15 cellular contexts compared by ENCODE assay signal in genomic region chr20:35904982-35905663, GRCh38. TPM values are rescaled to one million over a fixed set of nuclear protein-coding genes. Genes with fewer than 3 reads are reported as not detected.
DNase-seq lines count a peak whose midpoint lies in the region; ATAC-seq and TF ChIP-seq lines count a peak whose summit lies in the region.
"Had no signal": no experiment of that assay in that cellular context is flagged by ENCODE, and none has a peak within 500 bp of the region (broad histone marks: within the 10 kb centered on the region; RNA-seq: fewer than 3 reads in every experiment).

No MANE protein-coding gene starts in this region.

- no peaks in the 10 kb centered on the region for H3K4me1 ChIP-seq in breast epithelium

- TF ChIP-seq CTCF in MCF 10A (IDR thresholded peaks at IDR 0.05; ENCODE audit: unreplicated experiment) (no peak), breast epithelium (IDR thresholded peaks at IDR 0.05) (no peak), endothelial cell (IDR thresholded peaks at IDR 0.05; ENCODE audit: unreplicated experiment) (no peak)

- H3K27ac Mint-ChIP-seq in activated CD4-positive, alpha-beta T cell treated with anti-CD3 and anti-CD28 coated beads for 36 hours: no peak overlapping the region
- peak overlapping the region; percentile 20 for H3K27ac Mint-ChIP-seq in MCF 10A (ENCODE audit: low read depth, unreplicated experiment)
- H3K27ac Mint-ChIP-seq in T-helper 17 cell: peak overlapping the region; percentile 4
- H3K27ac Mint-ChIP-seq in endothelial cell (ENCODE audit: unreplicated experiment): no peak overlapping the region
- H3K27ac Mint-ChIP-seq in activated CD4-positive, alpha-beta memory T cell treated with anti-CD3 and anti-CD28 coated beads for 36 hours: no peak overlapping the region

- H3K27me3 ChIP-seq in breast epithelium: no peaks in the 10 kb centered on the region
- H3K27me3 ChIP-seq: BLaER1 had no signal

- ATAC-seq in activated CD4-positive, alpha-beta T cell treated with anti-CD3 and anti-CD28 coated beads for 36 hours: peak; percentile 24
- ATAC-seq in T-helper 17 cell (no peak), GM21723 (IDR thresholded peaks at IDR 0.05; ENCODE audit: unreplicated experiment) (no peak)
- ATAC-seq: HCT116 had no signal

- intact Hi-C loops in activated CD4-positive, alpha-beta T cell treated with anti-CD3 and anti-CD28 coated beads for 36 hours (cut with DNase I, micrococcal nuclease): no loop called here
- intact Hi-C loops in MCF 10A (cut with micrococcal nuclease) (no loop called here), breast epithelium (cut with DNase I; ENCODE audit: low total_unique reads) (no loop called here)
- intact Hi-C loops in activated CD4-positive, alpha-beta memory T cell treated with anti-CD3 and anti-CD28 coated beads for 36 hours (cut with micrococcal nuclease): no loop called here

- no peak for TF ChIP-seq POLR2A in breast epithelium (IDR thresholded peaks at IDR 0.05)

- no peaks in the 10 kb centered on the region for H3K9me3 Mint-ChIP-seq in activated CD4-positive, alpha-beta T cell treated with anti-CD3 and anti-CD28 coated beads for 36 hours (ENCODE audit: low read depth)
- no peaks in the 10 kb centered on the region for H3K9me3 Mint-ChIP-seq in MCF 10A (ENCODE audit: unreplicated experiment)
- no peaks in the 10 kb centered on the region for H3K9me3 Mint-ChIP-seq in endothelial cell (ENCODE audit: unreplicated experiment)
- H3K9me3 Mint-ChIP-seq in activated CD4-positive, alpha-beta memory T cell treated with anti-CD3 and anti-CD28 coated beads for 36 hours: no peaks in the 10 kb centered on the region

- H3K27me3 Mint-ChIP-seq in activated CD4-positive, alpha-beta T cell treated with anti-CD3 and anti-CD28 coated beads for 36 hours: no peaks in the 10 kb centered on the region
- no peaks in the 10 kb centered on the region for H3K27me3 Mint-ChIP-seq in MCF 10A (ENCODE audit: insufficient read depth, unreplicated experiment)
- no peaks in the 10 kb centered on the region for H3K27me3 Mint-ChIP-seq in T-helper 17 cell
- H3K27me3 Mint-ChIP-seq in endothelial cell (ENCODE audit: unreplicated experiment): no peaks in the 10 kb centered on the region
- no peaks in the 10 kb centered on the region for H3K27me3 Mint-ChIP-seq in activated CD4-positive, alpha-beta memory T cell treated with anti-CD3 and anti-CD28 coated beads for 36 hours

- H3K9me3 ChIP-seq in breast epithelium (no peaks in the 10 kb centered on the region), T-helper 17 cell (ENCODE audit: control insufficient read depth, low read length, poor library complexity, severe bottlenecking) (no peaks in the 10 kb centered on the region)
- H3K9me3 ChIP-seq: BLaER1 had no signal

- no peak overlapping the region for H3K4me3 ChIP-seq in breast epithelium
- H3K4me3 ChIP-seq: BLaER1, GM23248 had no signal

- CTCF ChIA-PET in activated CD4-positive, alpha-beta T cell treated with anti-CD3 and anti-CD28 coated beads for 36 hours (lab: Charles Lee): no interaction called here
- CTCF ChIA-PET in MCF 10A (lab: Yijun Ruan, JAX): interaction anchor here (0.5 to 0.8 kb wide), 2 partner anchors 11 to 367 kb away, joined by 3 to 4 read pairs; no protein-coding TSS in a partner anchor
- CTCF ChIA-PET in activated CD4-positive, alpha-beta memory T cell treated with anti-CD3 and anti-CD28 coated beads for 36 hours (lab: Charles Lee): interaction anchor here (0.5 kb wide), 1 partner anchor 163 kb away, joined by 3 read pairs; no protein-coding TSS in a partner anchor

- BruUV-seq in MCF 10A (replicated peaks; lab: Mats Ljungman, UMichigan): no TSS peak

- peak; percentile 15 for DNase-seq in activated CD4-positive, alpha-beta T cell treated with anti-CD3 and anti-CD28 coated beads for 36 hours
- DNase-seq in activated CD4-positive, alpha-beta T cell treated with anti-CD3 and anti-CD28 coated beads, Interleukin-2, amount 50 U/mL, for 1 hour: no peak
- no peak for DNase-seq in MCF 10A (ENCODE audit: unreplicated experiment)
- no peak for DNase-seq in breast epithelium (ENCODE audit: low spot score in 2 of 2)
- no peak for DNase-seq in T-helper 17 cell
- no peak for DNase-seq in endothelial cell (ENCODE audit: low spot score)
- no peak for DNase-seq in activated CD4-positive, alpha-beta memory T cell treated with anti-CD3 and anti-CD28 coated beads for 36 hours
- DNase-seq: 8988T, AML-193, Calu3, DMS 273 treated with DMSO at 0.1 percent for 48 hours, GM23248 had no signal

- no peak overlapping the region for H3K4me3 Mint-ChIP-seq in activated CD4-positive, alpha-beta T cell treated with anti-CD3 and anti-CD28 coated beads for 36 hours
- H3K4me3 Mint-ChIP-seq in MCF 10A (ENCODE audit: unreplicated experiment) (no peak overlapping the region), T-helper 17 cell (no peak overlapping the region), endothelial cell (ENCODE audit: unreplicated experiment) (peak overlapping the region; percentile 30)
- H3K4me3 Mint-ChIP-seq in activated CD4-positive, alpha-beta memory T cell treated with anti-CD3 and anti-CD28 coated beads for 36 hours: no peak overlapping the region

- H3K36me3 Mint-ChIP-seq in activated CD4-positive, alpha-beta T cell treated with anti-CD3 and anti-CD28 coated beads for 36 hours (ENCODE audit: low read depth): peaks cover 22% of the 10 kb centered on the region
- H3K36me3 Mint-ChIP-seq in MCF 10A (ENCODE audit: insufficient read depth, unreplicated experiment): peaks cover 54% of the 10 kb centered on the region
- peaks cover 6% of the 10 kb centered on the region for H3K36me3 Mint-ChIP-seq in T-helper 17 cell (ENCODE audit: low read depth)
- peaks cover 54% of the 10 kb centered on the region for H3K36me3 Mint-ChIP-seq in endothelial cell (ENCODE audit: low read depth, unreplicated experiment)
- H3K36me3 Mint-ChIP-seq in activated CD4-positive, alpha-beta memory T cell treated with anti-CD3 and anti-CD28 coated beads for 36 hours: peaks cover 17% of the 10 kb centered on the region

- H3K4me1 Mint-ChIP-seq in activated CD4-positive, alpha-beta T cell treated with anti-CD3 and anti-CD28 coated beads for 36 hours: peaks cover 30% of the 10 kb centered on the region
- peaks cover 16% of the 10 kb centered on the region for H3K4me1 Mint-ChIP-seq in MCF 10A (ENCODE audit: insufficient read depth, unreplicated experiment)
- peaks cover 38% of the 10 kb centered on the region for H3K4me1 Mint-ChIP-seq in T-helper 17 cell
- H3K4me1 Mint-ChIP-seq in endothelial cell (ENCODE audit: unreplicated experiment): peaks cover 26% of the 10 kb centered on the region
- H3K4me1 Mint-ChIP-seq in activated CD4-positive, alpha-beta memory T cell treated with anti-CD3 and anti-CD28 coated beads for 36 hours (ENCODE audit: low read depth): peaks cover 26% of the 10 kb centered on the region

- POLR2A ChIA-PET in activated CD4-positive, alpha-beta T cell treated with anti-CD3 and anti-CD28 coated beads for 36 hours (lab: Charles Lee): no interaction called here
- POLR2A ChIA-PET in MCF 10A (lab: Yijun Ruan, JAX): interaction anchor here (0.6 kb wide), 1 partner anchor 163 kb away, joined by 3 read pairs; the partner anchor contains the start of gene RBM39
- POLR2A ChIA-PET in activated CD4-positive, alpha-beta memory T cell treated with anti-CD3 and anti-CD28 coated beads for 36 hours (lab: Charles Lee): interaction anchor here (0.8 kb wide), 1 partner anchor 49 kb away, joined by 3 read pairs; the partner anchor contains the start of gene SCAND1

- H3K36me3 ChIP-seq in breast epithelium: no peaks in the 10 kb centered on the region

- H3K27ac ChIP-seq in breast epithelium: no peak overlapping the region
- H3K27ac ChIP-seq: BLaER1, GM23248 had no signal

RNA-seq across cellular contexts. Expression of gene SCAND1, which starts 49.2 kb away (rescaled TPM):
- 10 to 100 TPM; 37.8 to 39.3 TPM for total RNA-seq in activated CD4-positive, alpha-beta T cell treated with anti-CD3 and anti-CD28 coated beads for 36 hours
- total RNA-seq in MCF 10A (2022) (54.6 and 63.4 TPM in 2 replicates), breast epithelium (100 to 1,000 TPM in 1 of 3 donors, 10 to 100 TPM in 2; 87.5 to 103 (median 89.6) TPM), T-helper 17 cell (10 to 100 TPM; 54.6 to 60.7 TPM), endothelial cell (ENCODE audit: unreplicated experiment) (86.2 TPM)
- total RNA-seq in activated CD4-positive, alpha-beta memory T cell treated with anti-CD3 and anti-CD28 coated beads for 36 hours: 10 to 100 TPM; 45.4 to 51.3 TPM

Comparison
In these comparisons a context has a peak if more than half of its experiments do, and no peak if none do; other contexts are left out.
1. H3K27ac Mint-ChIP-seq: peak in MCF 10A (single experiment) and T-helper 17 cell (single experiment); none in activated CD4-positive, alpha-beta T cell treated with anti-CD3 and anti-CD28 coated beads for 36 hours (single experiment), endothelial cell (single experiment) and activated CD4-positive, alpha-beta memory T cell treated with anti-CD3 and anti-CD28 coated beads for 36 hours (single experiment).